1 cellular context compared by ENCODE assay signal in the genomic region with DNA sequence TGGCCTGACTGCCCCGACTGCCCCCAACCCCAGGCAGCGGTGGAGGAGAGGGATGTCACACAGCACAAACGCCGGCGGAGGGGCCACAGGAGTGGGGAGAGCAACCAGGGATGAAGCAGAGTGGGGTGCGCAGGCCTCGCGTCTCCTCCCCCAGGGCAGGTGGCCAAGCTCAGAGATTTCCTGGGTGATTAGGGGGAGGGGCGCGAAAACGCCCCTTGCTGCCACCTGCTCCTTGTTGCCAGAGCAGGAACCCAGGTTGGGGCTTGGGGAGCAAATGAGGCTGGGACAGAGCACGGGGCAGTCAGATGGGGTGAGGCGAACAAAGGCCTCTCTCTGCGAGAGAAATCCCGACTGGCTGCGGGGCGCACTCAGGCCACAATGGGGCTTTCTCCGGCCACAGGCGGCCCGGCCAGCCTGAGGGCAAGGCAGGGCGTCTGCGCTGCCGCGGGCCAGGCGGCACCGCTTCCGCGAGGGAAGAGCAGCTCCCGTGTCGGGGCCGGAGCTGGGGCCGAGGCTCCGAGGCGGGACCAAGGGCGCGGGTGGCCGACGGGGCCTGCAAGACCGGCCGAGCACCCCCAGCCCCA.
TF ChIP-seq lines count a peak whose summit lies in the region.

No MANE protein-coding gene starts in this region.

TF ChIP-seq in WTC11, 78 proteins besides CTCF, POLR2A, EP300 and RAD21 (continued from another document and continues in another):
- TF ChIP-seq ARID4B (CRISPR knock-in tag; IDR thresholded peaks at IDR 0.05; ENCODE audit: borderline replicate concordance) (0 out of 2 replicates have a peak, but pooled peaks have one; percentile 24), PRRX2 (CRISPR knock-in tag; IDR thresholded peaks at IDR 0.05) (no peak), ZNF281 (CRISPR knock-in tag; IDR thresholded peaks at IDR 0.05) (peak; percentile 14; the same call in 1 of the 2 replicates), E2F5 (CRISPR knock-in tag; IDR thresholded peaks at IDR 0.05) (no peak), ATF2 (CRISPR knock-in tag; IDR thresholded peaks at IDR 0.05; ENCODE audit: borderline replicate concordance, low read depth) (no peak), ZNF416 (CRISPR knock-in tag; IDR thresholded peaks at IDR 0.05) (no peak), ZNF263 (CRISPR knock-in tag; IDR thresholded peaks at IDR 0.05; ENCODE audit: low read depth) (no peak), SMAD3 (CRISPR knock-in tag; IDR thresholded peaks at IDR 0.05; ENCODE audit: borderline replicate concordance) (0 out of 2 replicates have a peak, but pooled peaks have one; percentile 19), HMGA2 (CRISPR knock-in tag; IDR thresholded peaks at IDR 0.05) (no peak), NR2C2 (CRISPR knock-in tag; IDR thresholded peaks at IDR 0.05) (no peak), ATF3 (CRISPR knock-in tag; conservative IDR thresholded peaks at IDR 0.05) (no peak), JUN (CRISPR knock-in tag; IDR thresholded peaks at IDR 0.05) (no peak), RORB (CRISPR knock-in tag; IDR thresholded peaks at IDR 0.05) (no peak), SMAD4 (CRISPR knock-in tag; IDR thresholded peaks at IDR 0.05) (no peak), CDX4 (CRISPR knock-in tag; IDR thresholded peaks at IDR 0.05; ENCODE audit: borderline replicate concordance) (no peak), AR (CRISPR knock-in tag; IDR thresholded peaks at IDR 0.05) (no peak), ZNF317 (CRISPR knock-in tag; IDR thresholded peaks at IDR 0.05; ENCODE audit: borderline replicate concordance, low read depth) (no peak), ESRRA (CRISPR knock-in tag; IDR thresholded peaks at IDR 0.05; ENCODE audit: borderline replicate concordance) (no peak), FOXP4 (CRISPR knock-in tag; IDR thresholded peaks at IDR 0.05) (no peak), CREB1 (CRISPR knock-in tag; IDR thresholded peaks at IDR 0.05) (no peak), ELF4 (CRISPR knock-in tag; IDR thresholded peaks at IDR 0.05; ENCODE audit: low read depth) (no peak)
- TF ChIP-seq, protein P1, sequence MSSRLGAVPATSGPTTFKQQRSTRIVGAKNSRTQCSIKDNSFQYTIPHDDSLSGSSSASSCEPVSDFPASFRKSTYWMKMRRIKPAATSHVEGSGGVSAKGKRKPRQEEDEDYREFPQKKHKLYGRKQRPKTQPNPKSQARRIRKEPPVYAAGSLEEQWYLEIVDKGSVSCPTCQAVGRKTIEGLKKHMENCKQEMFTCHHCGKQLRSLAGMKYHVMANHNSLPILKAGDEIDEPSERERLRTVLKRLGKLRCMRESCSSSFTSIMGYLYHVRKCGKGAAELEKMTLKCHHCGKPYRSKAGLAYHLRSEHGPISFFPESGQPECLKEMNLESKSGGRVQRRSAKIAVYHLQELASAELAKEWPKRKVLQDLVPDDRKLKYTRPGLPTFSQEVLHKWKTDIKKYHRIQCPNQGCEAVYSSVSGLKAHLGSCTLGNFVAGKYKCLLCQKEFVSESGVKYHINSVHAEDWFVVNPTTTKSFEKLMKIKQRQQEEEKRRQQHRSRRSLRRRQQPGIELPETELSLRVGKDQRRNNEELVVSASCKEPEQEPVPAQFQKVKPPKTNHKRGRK (CRISPR knock-in tag; IDR thresholded peaks at IDR 0.05; ENCODE audit: borderline replicate concordance), result no peak
- TF ChIP-seq, protein P2, sequence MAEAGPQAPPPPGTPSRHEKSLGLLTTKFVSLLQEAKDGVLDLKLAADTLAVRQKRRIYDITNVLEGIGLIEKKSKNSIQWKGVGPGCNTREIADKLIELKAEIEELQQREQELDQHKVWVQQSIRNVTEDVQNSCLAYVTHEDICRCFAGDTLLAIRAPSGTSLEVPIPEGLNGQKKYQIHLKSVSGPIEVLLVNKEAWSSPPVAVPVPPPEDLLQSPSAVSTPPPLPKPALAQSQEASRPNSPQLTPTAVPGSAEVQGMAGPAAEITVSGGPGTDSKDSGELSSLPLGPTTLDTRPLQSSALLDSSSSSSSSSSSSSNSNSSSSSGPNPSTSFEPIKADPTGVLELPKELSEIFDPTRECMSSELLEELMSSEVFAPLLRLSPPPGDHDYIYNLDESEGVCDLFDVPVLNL (CRISPR knock-in tag; IDR thresholded peaks at IDR 0.05; ENCODE audit: borderline replicate concordance, low read depth), result no peak
- TF ChIP-seq, protein P3, sequence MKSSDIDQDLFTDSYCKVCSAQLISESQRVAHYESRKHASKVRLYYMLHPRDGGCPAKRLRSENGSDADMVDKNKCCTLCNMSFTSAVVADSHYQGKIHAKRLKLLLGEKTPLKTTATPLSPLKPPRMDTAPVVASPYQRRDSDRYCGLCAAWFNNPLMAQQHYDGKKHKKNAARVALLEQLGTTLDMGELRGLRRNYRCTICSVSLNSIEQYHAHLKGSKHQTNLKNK (CRISPR knock-in tag; IDR thresholded peaks at IDR 0.05), result no peak
- TF ChIP-seq, protein P4, sequence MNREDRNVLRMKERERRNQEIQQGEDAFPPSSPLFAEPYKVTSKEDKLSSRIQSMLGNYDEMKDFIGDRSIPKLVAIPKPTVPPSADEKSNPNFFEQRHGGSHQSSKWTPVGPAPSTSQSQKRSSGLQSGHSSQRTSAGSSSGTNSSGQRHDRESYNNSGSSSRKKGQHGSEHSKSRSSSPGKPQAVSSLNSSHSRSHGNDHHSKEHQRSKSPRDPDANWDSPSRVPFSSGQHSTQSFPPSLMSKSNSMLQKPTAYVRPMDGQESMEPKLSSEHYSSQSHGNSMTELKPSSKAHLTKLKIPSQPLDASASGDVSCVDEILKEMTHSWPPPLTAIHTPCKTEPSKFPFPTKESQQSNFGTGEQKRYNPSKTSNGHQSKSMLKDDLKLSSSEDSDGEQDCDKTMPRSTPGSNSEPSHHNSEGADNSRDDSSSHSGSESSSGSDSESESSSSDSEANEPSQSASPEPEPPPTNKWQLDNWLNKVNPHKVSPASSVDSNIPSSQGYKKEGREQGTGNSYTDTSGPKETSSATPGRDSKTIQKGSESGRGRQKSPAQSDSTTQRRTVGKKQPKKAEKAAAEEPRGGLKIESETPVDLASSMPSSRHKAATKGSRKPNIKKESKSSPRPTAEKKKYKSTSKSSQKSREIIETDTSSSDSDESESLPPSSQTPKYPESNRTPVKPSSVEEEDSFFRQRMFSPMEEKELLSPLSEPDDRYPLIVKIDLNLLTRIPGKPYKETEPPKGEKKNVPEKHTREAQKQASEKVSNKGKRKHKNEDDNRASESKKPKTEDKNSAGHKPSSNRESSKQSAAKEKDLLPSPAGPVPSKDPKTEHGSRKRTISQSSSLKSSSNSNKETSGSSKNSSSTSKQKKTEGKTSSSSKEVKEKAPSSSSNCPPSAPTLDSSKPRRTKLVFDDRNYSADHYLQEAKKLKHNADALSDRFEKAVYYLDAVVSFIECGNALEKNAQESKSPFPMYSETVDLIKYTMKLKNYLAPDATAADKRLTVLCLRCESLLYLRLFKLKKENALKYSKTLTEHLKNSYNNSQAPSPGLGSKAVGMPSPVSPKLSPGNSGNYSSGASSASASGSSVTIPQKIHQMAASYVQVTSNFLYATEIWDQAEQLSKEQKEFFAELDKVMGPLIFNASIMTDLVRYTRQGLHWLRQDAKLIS (CRISPR knock-in tag; IDR thresholded peaks at IDR 0.05; ENCODE audit: borderline replicate concordance), result no peak
